10 cellular contexts compared by ENCODE assay signal in genomic region chr15:81235781-81236507, GRCh38. TPM values are rescaled to one million over a fixed set of nuclear protein-coding genes. Genes with fewer than 3 reads are reported as not detected.
DNase-seq lines count a peak whose midpoint lies in the region; ATAC-seq, FAIRE-seq and TF ChIP-seq lines count a peak whose summit lies in the region.
"Had no signal": no experiment of that assay in that cellular context is flagged by ENCODE, and none has a peak within 500 bp of the region (broad histone marks: within the 10 kb centered on the region; RNA-seq: fewer than 3 reads in every experiment).

No MANE protein-coding gene starts in this region.

- in situ Hi-C loops in HepG2 (cut with HindIII; ENCODE audit: extremely low pct_ligation_motif_present, low pct_unique_long_range_greater_than_20kb): no loop called here

- 18% methylated on average over 3 of the region's 5 CpGs for WGBS in HepG2 (ENCODE audit: low lambda C conversion rate)

- H3K27ac ChIP-seq in OCI-LY7 (ENCODE audit: low read depth, low read length, poor library complexity, severe bottlenecking) (no peak overlapping the region), HepG2 (ENCODE audit: extremely low read length, insufficient read depth, low read length) (no peak overlapping the region)
- H3K27ac ChIP-seq: HL-60 had no signal

- H3K9me3 Mint-ChIP-seq in T-cell: peaks cover 0 to 13% (median 5%) of the 10 kb centered on the region in 3 donors

- ATAC-seq in T-cell (replicated peaks in 1 of 4): no peak
- no peak for ATAC-seq in HepG2

- TF ChIP-seq RAD21 in HepG2 (CRISPR knock-in tag; IDR thresholded peaks at IDR 0.05): no peak

- DNase-seq in AG10803 (ENCODE audit: low read depth) (peak; percentile 99), NCI-H226 (peak; percentile 90), cerebellum (ENCODE audit: low spot score) (peak; percentile 41), middle frontal gyrus (ENCODE audit: extremely low spot score, low spot score) (peak; percentile 27), OCI-LY7 (ENCODE audit: low spot score) (no peak), T-cell (no peak), DMS153 treated with DMSO at 0.1 percent for 48 hours (lab: John Stamatoyannopoulos, UW; ENCODE audit: unreplicated experiment) (no peak), HepG2 (ENCODE audit: low spot score) (no peak)
- DNase-seq: NCI-H748 treated with DMSO at 0.1 percent for 48 hours had no signal

- TF ChIP-seq EP300 in HepG2 (IDR thresholded peaks at IDR 0.05; ENCODE audit: low read depth in 2 of 2, low read length in 2 of 2): no peak
- TF ChIP-seq EP300 in HepG2 (CRISPR knock-in tag; IDR thresholded peaks at IDR 0.05; ENCODE audit: borderline replicate concordance): no peak

- H3K4me2 ChIP-seq in OCI-LY7 (ENCODE audit: low read length): no peak overlapping the region
- H3K4me2 ChIP-seq in HepG2 (ENCODE audit: low read depth, low read length): no peak overlapping the region

- no peak overlapping the region for H3K4me3 ChIP-seq in AG10803 (ENCODE audit: low read length)
- H3K4me3 ChIP-seq in OCI-LY7 (ENCODE audit: low read depth, low read length, poor library complexity, severe bottlenecking): no peak overlapping the region
- no peak overlapping the region for H3K4me3 ChIP-seq in HepG2 (replicated peaks in 1 of 3; ENCODE audit: insufficient read depth in 1 of 3, low read depth in 2 of 3, low read length in 3 of 3)

- no peaks in the 10 kb centered on the region for H3K27me3 ChIP-seq in HepG2 (ENCODE audit: control insufficient read depth in 1 of 2, insufficient read depth in 2 of 2, low read length in 2 of 2)

- no peak overlapping the region for H3K27ac Mint-ChIP-seq in T-cell

- H3K36me3 Mint-ChIP-seq in T-cell: no peaks in the 10 kb centered on the region

- no peak for FAIRE-seq in HepG2 (lab: Jason Lieb, UNC)

- TF ChIP-seq CTCF in AG10803 (conservative IDR thresholded peaks at IDR 0.05; ENCODE audit: low read length) (no peak), OCI-LY7 (conservative IDR thresholded peaks at IDR 0.05; ENCODE audit: low read length) (no peak), HepG2 (CRISPR knock-in tag; IDR thresholded peaks at IDR 0.05) (no peak)

- no peak overlapping the region for H3K4me3 Mint-ChIP-seq in T-cell

- BruUV-seq in OCI-LY7 (replicated peaks; lab: Mats Ljungman, UMichigan): no TSS peak
- no TSS peak for BruUV-seq in HepG2 (replicated peaks; lab: Mats Ljungman, UMichigan)

- H3K4me1 ChIP-seq in OCI-LY7 (ENCODE audit: insufficient read depth, low read length, poor library complexity, severe bottlenecking) (no peaks in the 10 kb centered on the region), HepG2 (ENCODE audit: insufficient read depth, low read length) (no peaks in the 10 kb centered on the region)

- POLR2A ChIA-PET in OCI-LY7 (lab: Charles Lee) (no interaction called here), T-cell (lab: Charles Lee) (no interaction called here), HepG2 (lab: Yijun Ruan, JAX) (no interaction called here)

- H3K9ac ChIP-seq in HepG2 (ENCODE audit: insufficient read depth, low read depth, low read length): no peak overlapping the region

- H3K27me3 Mint-ChIP-seq in T-cell: no peaks in the 10 kb centered on the region

- no peak for TF ChIP-seq POLR2A in HepG2 (IDR thresholded peaks at IDR 0.05; ENCODE audit: insufficient read depth in 1 of 2, low read depth in 2 of 2, low read length in 2 of 2)

- no peaks in the 10 kb centered on the region for H3K9me2 ChIP-seq in OCI-LY7 (ENCODE audit: insufficient read depth, low read length)

- H2AFZ ChIP-seq in OCI-LY7 (ENCODE audit: low read length) (no peak overlapping the region), HepG2 (ENCODE audit: low read length) (no peak overlapping the region)

- H3K79me2 ChIP-seq in OCI-LY7 (ENCODE audit: insufficient read depth, low read depth, low read length): no peaks in the 10 kb centered on the region
- no peaks in the 10 kb centered on the region for H3K79me2 ChIP-seq in HepG2 (ENCODE audit: insufficient read depth, low read length)

- H4K20me1 ChIP-seq in OCI-LY7 (ENCODE audit: insufficient read depth, low read length) (no peaks in the 10 kb centered on the region), HepG2 (ENCODE audit: insufficient read depth, low read length) (no peaks in the 10 kb centered on the region)

- H3K36me3 ChIP-seq in OCI-LY7 (ENCODE audit: insufficient read depth, low read length): no peaks in the 10 kb centered on the region
- H3K36me3 ChIP-seq in HepG2 (replicated peaks in 1 of 2; ENCODE audit: control insufficient read depth in 1 of 2, insufficient read depth in 2 of 2, low read length in 2 of 2): no peaks in the 10 kb centered on the region

- no peaks in the 10 kb centered on the region for H3K4me1 Mint-ChIP-seq in T-cell

- no peaks in the 10 kb centered on the region for H3K9me3 ChIP-seq in OCI-LY7 (ENCODE audit: low read length)
- H3K9me3 ChIP-seq in HepG2 (ENCODE audit: low read length): no peaks in the 10 kb centered on the region

- intact Hi-C loops in OCI-LY7 (cut with micrococcal nuclease; ENCODE audit: unreplicated experiment): no loop called here
- intact Hi-C loops in HepG2 (cut with micrococcal nuclease; ENCODE audit: unreplicated experiment): no loop called here

- CTCF ChIA-PET in OCI-LY7 (lab: Charles Lee; ENCODE audit: unreplicated experiment): no interaction called here
- CTCF ChIA-PET in T-cell (lab: Charles Lee): interaction anchor here in 1 of 2 donors (2.3 kb wide), 1 partner anchor 30 kb away, joined by 7 read pairs; no protein-coding TSS in a partner anchor
- CTCF ChIA-PET in HepG2 (lab: Yijun Ruan, JAX; ENCODE audit: low intra/inter-chr PET ratio, low total read pairs): no interaction called here

TF ChIP-seq in HepG2, 621 proteins besides CTCF, POLR2A, EP300 and RAD21 (continues in another document):
- TF ChIP-seq ZNF280B (CRISPR knock-in tag; IDR thresholded peaks at IDR 0.05; ENCODE audit: borderline replicate concordance): no peak
- no peak for TF ChIP-seq KDM6A (CRISPR knock-in tag; IDR thresholded peaks at IDR 0.05; ENCODE audit: low read depth)
- TF ChIP-seq U2AF1 (optimal IDR thresholded peaks at IDR 0.05; ENCODE audit: low read depth, low read length): no peak
- no peak for TF ChIP-seq ZNF251 (CRISPR knock-in tag; IDR thresholded peaks at IDR 0.05)
- TF ChIP-seq ZNF644 (CRISPR knock-in tag; IDR thresholded peaks at IDR 0.05; ENCODE audit: low read depth): no peak
- TF ChIP-seq SALL2 (CRISPR knock-in tag; IDR thresholded peaks at IDR 0.05): no peak
- no peak for TF ChIP-seq ETV5 (CRISPR knock-in tag; IDR thresholded peaks at IDR 0.05; ENCODE audit: borderline replicate concordance)
- no peak for TF ChIP-seq KDM2A (CRISPR knock-in tag; IDR thresholded peaks at IDR 0.05; ENCODE audit: borderline replicate concordance, low read depth)
- no peak for TF ChIP-seq SETDB1 (CRISPR knock-in tag; IDR thresholded peaks at IDR 0.05; ENCODE audit: borderline replicate concordance)
- TF ChIP-seq NCOA1 (CRISPR knock-in tag; IDR thresholded peaks at IDR 0.05): no peak
- no peak for TF ChIP-seq ARNT2 (CRISPR knock-in tag; IDR thresholded peaks at IDR 0.05; ENCODE audit: low read depth)
- no peak for TF ChIP-seq SMAD9 (CRISPR knock-in tag; IDR thresholded peaks at IDR 0.05)
- TF ChIP-seq ZNF691 (CRISPR knock-in tag; IDR thresholded peaks at IDR 0.05; ENCODE audit: borderline replicate concordance, low read depth): no peak

RNA-seq across cellular contexts. Expression of gene IL16, which starts 39.3 kb away (rescaled TPM):
- total RNA-seq in cerebellum (1.8 TPM), OCI-LY7 (2022) (76.0 and 85.1 TPM in 2 replicates), T-cell (100 to 1,000 TPM; 143 to 319 (median 299) TPM), HepG2 (2016; rRNA removed; fragmentation: Illumina TruSeq; extraction: Trizol) (not detected in 2 replicates)
- 58.9 and 81.3 TPM in 2 replicates for total RNA-seq in OCI-LY7 (2014; rRNA removed; shearing (Covaris generic))
- not detected in 2 replicates for total RNA-seq in HepG2 (2016; cell fraction: cytosol; rRNA removed; fragmentation: Illumina TruSeq; extraction: Trizol; ENCODE audit: low read depth)
- total RNA-seq in HepG2 (2016; cell fraction: insoluble cytoplasmic fraction; rRNA removed; fragmentation: Illumina TruSeq; extraction: Trizol): not detected in 2 replicates
- not detected in 2 replicates for total RNA-seq in HepG2 (2016; cell fraction: membrane; rRNA removed; fragmentation: Illumina TruSeq; extraction: Trizol)
- not detected in 2 replicates for total RNA-seq in HepG2 (2016; cell fraction: nucleus; rRNA removed; fragmentation: Illumina TruSeq; extraction: Trizol)
- polyA plus RNA-seq in HepG2 (2011; rRNA removed): 0.03 TPM in 2 replicates
- 0.01 and 0.05 TPM in 2 replicates for polyA plus RNA-seq in HepG2 (2011; cell fraction: cytosol; rRNA removed)
- polyA plus RNA-seq in HepG2 (2011; cell fraction: nucleus; rRNA removed): 0.24 and 0.50 TPM in 2 replicates
- 0.04 TPM in 2 replicates for polyA plus RNA-seq in HepG2 (2012)
- not detected in 2 replicates for polyA plus RNA-seq in HepG2 (2016; cell fraction: cytosol; fragmentation: Illumina TruSeq; extraction: Trizol; ENCODE audit: low read depth)
- polyA plus RNA-seq in HepG2 (2016; cell fraction: insoluble cytoplasmic fraction; fragmentation: Illumina TruSeq; extraction: Trizol; ENCODE audit: low read depth): not detected in 2 replicates
- polyA plus RNA-seq in HepG2 (2016; cell fraction: membrane; fragmentation: Illumina TruSeq; extraction: Trizol; ENCODE audit: low read depth): not detected in 2 replicates
- not detected in 2 replicates for polyA plus RNA-seq in HepG2 (2016; cell fraction: nucleus; fragmentation: Illumina TruSeq; extraction: Trizol; ENCODE audit: insufficient read depth, low read depth)
- polyA minus RNA-seq in HepG2 (2011; rRNA and poly(A)+ RNA removed; ENCODE audit: low replicate concordance): 0.47 TPM in 1 of 2 replicates, not detected in the other
- not detected in 2 replicates for polyA minus RNA-seq in HepG2 (2011; cell fraction: cytosol; rRNA and poly(A)+ RNA removed)
- not detected in 2 replicates for polyA minus RNA-seq in HepG2 (2011; cell fraction: nucleus; rRNA and poly(A)+ RNA removed)

Comparison
In these comparisons a context has a peak if more than half of its experiments do, and no peak if none do; other contexts are left out.
1. DNase-seq: peak in AG10803 (single experiment), NCI-H226 (single experiment), cerebellum (single experiment) and middle frontal gyrus (single experiment); none in OCI-LY7 (single experiment), T-cell (0 of 34), DMS153 treated with DMSO at 0.1 percent for 48 hours (single experiment) and HepG2 (single experiment).
2. RNA of gene IL16, which starts 39.3 kb away (total RNA-seq): 143 to 319 TPM in T-cell and 58.9 to 85.1 TPM in OCI-LY7; 1.8 TPM in cerebellum (single experiment) and not detected in HepG2; every median in the first group is over 10 times any median in the second.